ENCODE assay signal across 12 cellular contexts in genomic region chr1:19665456-19666138, GRCh38. TPM values are rescaled to one million over a fixed set of nuclear protein-coding genes. Genes with fewer than 3 reads are reported as not detected.
DNase-seq lines count a peak whose midpoint lies in the region; ATAC-seq and TF ChIP-seq lines count a peak whose summit lies in the region.
"Had no signal": no experiment of that assay in that cellular context is flagged by ENCODE, and none has a peak within 500 bp of the region (broad histone marks: within the 10 kb centered on the region; RNA-seq: fewer than 3 reads in every experiment).

No MANE protein-coding gene starts in this region.

- H3K4me3 ChIP-seq in CD4-positive, alpha-beta memory T cell (ENCODE audit: low read length in 2 of 2), result no peak overlapping the region
- peak overlapping the region; percentile 57; the same call in 1 of the 2 replicates for H3K4me3 ChIP-seq in HUES48 (ENCODE audit: low read depth, low read length)
- no peak overlapping the region for H3K4me3 ChIP-seq in mucosa of descending colon
- no peak overlapping the region for H3K4me3 ChIP-seq in gastrocnemius medialis

- H3K27me3 Mint-ChIP-seq in CD4-positive, alpha-beta memory T cell, result peaks cover 0 to 22% of the 10 kb centered on the region in 2 donors
- H3K27me3 Mint-ChIP-seq in central memory CD8-positive, alpha-beta T cell, result no peaks in the 10 kb centered on the region

- in situ Hi-C loops in gastrocnemius medialis (cut with MboI; ENCODE audit: low sequenced_read_pairs in 4 of 4), result no loop called here

- no peaks in the 10 kb centered on the region for H3K9me3 ChIP-seq in CD4-positive, alpha-beta memory T cell (ENCODE audit: control insufficient read depth in 1 of 2, low read length in 2 of 2)
- H3K9me3 ChIP-seq in HUES48 (ENCODE audit: control insufficient read depth, insufficient read depth, low read length), result no peaks in the 10 kb centered on the region
- no peaks in the 10 kb centered on the region for H3K9me3 ChIP-seq in mucosa of descending colon
- H3K9me3 ChIP-seq in gastrocnemius medialis, result no peaks in the 10 kb centered on the region
- H3K9me3 ChIP-seq: pancreas, SJCRH30 had no signal

- no peaks in the 10 kb centered on the region for H3K27me3 ChIP-seq in CD4-positive, alpha-beta memory T cell (ENCODE audit: insufficient read depth, low read length)
- H3K27me3 ChIP-seq in HUES48 (ENCODE audit: control insufficient read depth, insufficient read depth, low read length) (peaks cover 62% of the 10 kb centered on the region), gastrocnemius medialis (peaks cover 24 to 41% (median 39%) of the 10 kb centered on the region in 3 donors)

- H3K27ac ChIP-seq in CD4-positive, alpha-beta memory T cell (ENCODE audit: low read depth, low read length), result no peak overlapping the region
- no peak overlapping the region for H3K27ac ChIP-seq in HUES48 (ENCODE audit: low read depth, low read length)
- H3K27ac ChIP-seq in gastrocnemius medialis, result no peak overlapping the region
- H3K27ac ChIP-seq: pancreas, SJCRH30 had no signal

- H3K4me1 Mint-ChIP-seq in CD4-positive, alpha-beta memory T cell, result peaks cover 16 to 38% (median 29%) of the 10 kb centered on the region in 4 donors
- H3K4me1 Mint-ChIP-seq in central memory CD8-positive, alpha-beta T cell, result peaks cover 32% of the 10 kb centered on the region

- peak overlapping the region; percentile 56 to 86 (median 81) for H3K4me3 Mint-ChIP-seq in CD4-positive, alpha-beta memory T cell
- H3K4me3 Mint-ChIP-seq in central memory CD8-positive, alpha-beta T cell, result peak overlapping the region; percentile 83

- TF ChIP-seq POLR2A in gastrocnemius medialis (IDR thresholded peaks at IDR 0.05), result no peak

- no peak overlapping the region for H3K9ac ChIP-seq in HUES48 (ENCODE audit: low read depth, low read length)

- H3K36me3 Mint-ChIP-seq in CD4-positive, alpha-beta memory T cell, result no peaks in the 10 kb centered on the region
- H3K36me3 Mint-ChIP-seq in central memory CD8-positive, alpha-beta T cell (ENCODE audit: insufficient read depth), result peaks cover 5% of the 10 kb centered on the region

- no peaks in the 10 kb centered on the region for H3K36me3 ChIP-seq in CD4-positive, alpha-beta memory T cell (ENCODE audit: insufficient read depth, low read length)
- H3K36me3 ChIP-seq in HUES48 (ENCODE audit: control insufficient read depth, insufficient read depth, low read length) (no peaks in the 10 kb centered on the region), mucosa of descending colon (ENCODE audit: low read depth) (no peaks in the 10 kb centered on the region), gastrocnemius medialis (no peaks in the 10 kb centered on the region)
- H3K36me3 ChIP-seq: pancreas, SJCRH30 had no signal

- TF ChIP-seq CTCF in mucosa of descending colon (IDR thresholded peaks at IDR 0.05), result no peak
- no peak for TF ChIP-seq CTCF in gastrocnemius medialis (IDR thresholded peaks at IDR 0.05 in 4 of 5, conservative IDR thresholded peaks at IDR 0.05 in 1 of 5)

- POLR2A ChIA-PET in CD4-positive, alpha-beta memory T cell (lab: Charles Lee; ENCODE audit: partially characterized antibody), result no interaction called here

- H3K27ac Mint-ChIP-seq in CD4-positive, alpha-beta memory T cell, result peak overlapping the region in 4 of 7 donors; percentile 43 to 70 (median 48)
- H3K27ac Mint-ChIP-seq in central memory CD8-positive, alpha-beta T cell (ENCODE audit: low read depth), result peak overlapping the region; percentile 44

- H3K9me3 Mint-ChIP-seq in CD4-positive, alpha-beta memory T cell, result peaks cover 0 to 3% (median 0%) of the 10 kb centered on the region in 8 donors
- no peaks in the 10 kb centered on the region for H3K9me3 Mint-ChIP-seq in central memory CD8-positive, alpha-beta T cell

- CTCF ChIA-PET in CD4-positive, alpha-beta memory T cell (lab: Charles Lee; ENCODE audit: partially characterized antibody), result no interaction called here

- DNase-seq in CD4-positive, alpha-beta memory T cell, result no peak
- no peak for DNase-seq in central memory CD8-positive, alpha-beta T cell (ENCODE audit: low spot score in 2 of 2)
- DNase-seq in mucosa of descending colon (no peak), NCI-H146 (lab: John Stamatoyannopoulos, UW) (no peak), gastrocnemius medialis (no peak), A172 (ENCODE audit: low spot score) (no peak)
- DNase-seq: SJCRH30 had no signal

- H3K4me1 ChIP-seq in CD4-positive, alpha-beta memory T cell (ENCODE audit: insufficient read depth, low read length), result peaks cover 21% of the 10 kb centered on the region
- no peaks in the 10 kb centered on the region for H3K4me1 ChIP-seq in HUES48 (ENCODE audit: control insufficient read depth, insufficient read depth, low read length)
- H3K4me1 ChIP-seq in mucosa of descending colon (ENCODE audit: low read depth), result peaks cover 7% of the 10 kb centered on the region
- no peaks in the 10 kb centered on the region for H3K4me1 ChIP-seq in gastrocnemius medialis

- ATAC-seq in central memory CD8-positive, alpha-beta T cell (replicated peaks; ENCODE audit: extremely low read depth, poor library complexity, severe bottlenecking), result no peak
- ATAC-seq in mucosa of descending colon, result peak; percentile 48
- ATAC-seq in HG02642 (IDR thresholded peaks at IDR 0.05; ENCODE audit: poor library complexity, unreplicated experiment), result no peak
- no peak for ATAC-seq in gastrocnemius medialis

- intact Hi-C loops in CD4-positive, alpha-beta memory T cell (cut with micrococcal nuclease), result no loop called here
- intact Hi-C loops in mucosa of descending colon (cut with DNase I, micrococcal nuclease) (no loop called here), gastrocnemius medialis (cut with DNase I; ENCODE audit: low total_unique reads) (no loop called here)

RNA-seq across cellular contexts. Expression of gene HTR6, which starts 0.9 kb away (rescaled TPM):
- under 1 TPM; 0.33 to 0.44 TPM for total RNA-seq in CD4-positive, alpha-beta memory T cell
- polyA plus RNA-seq in CD4-positive, alpha-beta memory T cell, result 1 to 10 TPM in 1 of 2 donors, not detected in 1; 1.1 TPM
- total RNA-seq in mucosa of descending colon (not detected), gastrocnemius medialis (not detected)
- total RNA-seq in A172 (2014; rRNA removed; shearing (Covaris generic)), result not detected in 2 replicates
- total RNA-seq: HT1080, pancreas, SJCRH30, urinary bladder had no signal
- polyA plus RNA-seq: pancreas, urinary bladder had no signal

RNA-seq across cellular contexts. Expression of gene NBL1, which starts 21.5 kb away (rescaled TPM):
- total RNA-seq in CD4-positive, alpha-beta memory T cell, result 10 to 100 TPM; 22.8 to 24.6 TPM
- 10 to 100 TPM in 1 of 2 donors, 1 to 10 TPM in 1; 8.9 to 12.0 TPM for polyA plus RNA-seq in CD4-positive, alpha-beta memory T cell
- total RNA-seq in mucosa of descending colon (100 to 1,000 TPM; 320 to 457 (median 426) TPM), gastrocnemius medialis (10 to 100 TPM in 3 of 4 donors, 1 to 10 TPM in 1; 7.9 to 20.3 (median 16.3) TPM)
- 10.9 and 11.7 TPM in 2 replicates for total RNA-seq in A172 (2014; rRNA removed; shearing (Covaris generic))

Comparison
In these comparisons a context has a peak if more than half of its experiments do, and no peak if none do; other contexts are left out.
1. RNA of gene NBL1, which starts 21.5 kb away (total RNA-seq): 320 to 457 TPM in mucosa of descending colon; 22.8 to 24.6 TPM in CD4-positive, alpha-beta memory T cell, 7.9 to 20.3 TPM in gastrocnemius medialis and 10.9 to 11.7 TPM in A172; every median in the first group is over 10 times any median in the second.